In the genomic region with DNA sequence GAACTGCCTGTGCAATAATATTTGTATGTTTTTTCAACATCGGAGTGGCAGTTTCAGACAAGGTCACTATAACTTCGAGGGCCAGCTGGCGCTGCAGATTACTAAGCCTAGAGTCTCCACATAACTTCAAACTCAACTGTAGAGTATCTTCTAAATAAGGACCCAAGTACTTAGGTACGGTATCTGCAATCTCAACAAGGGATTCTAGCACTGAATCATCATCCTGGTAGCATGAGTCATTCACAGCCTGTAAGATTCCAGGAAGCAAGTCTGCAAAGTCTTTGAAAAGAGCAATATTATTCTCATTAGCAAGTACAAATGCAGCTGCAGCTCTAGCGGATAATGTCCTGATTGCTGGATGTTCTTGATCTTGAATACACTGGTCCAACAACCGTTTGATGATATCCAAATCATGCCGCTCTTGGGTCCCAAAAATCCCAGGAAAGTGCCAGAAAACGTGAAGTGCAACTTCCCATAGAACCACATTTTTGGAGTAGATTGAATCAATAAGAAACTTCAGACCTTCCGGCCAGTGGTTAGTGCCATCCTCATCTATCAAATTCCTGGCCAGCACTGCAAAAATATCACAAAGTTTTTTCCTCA, we compare ENCODE assay signal across 8 cellular contexts. TPM values are rescaled to one million over a fixed set of nuclear protein-coding genes. Genes with fewer than 3 reads are reported as not detected.
DNase-seq lines count a peak whose midpoint lies in the region; ATAC-seq and TF ChIP-seq lines count a peak whose summit lies in the region.

No MANE protein-coding gene starts in this region.

- no peaks in the 10 kb centered on the region for H3K9me3 Mint-ChIP-seq in MCF 10A (ENCODE audit: unreplicated experiment)

- H3K4me1 ChIP-seq in MM.1S (ENCODE audit: low read length) (peaks cover 15% of the 10 kb centered on the region), left lung (peaks cover 8 to 38% of the 10 kb centered on the region in 2 donors), thoracic aorta (ENCODE audit: control insufficient read depth in 1 of 2, low read depth in 2 of 2) (peaks cover 16 to 24% of the 10 kb centered on the region in 2 donors)

- CTCF ChIA-PET in MCF 10A (lab: Yijun Ruan, JAX): interaction anchor here (1.0 to 2.5 kb wide), 4 partner anchors 9 to 129 kb away, joined by 4 to 13 read pairs (median 8); no protein-coding TSS in a partner anchor

- no peaks in the 10 kb centered on the region for H3K27me3 Mint-ChIP-seq in MCF 10A (ENCODE audit: insufficient read depth, unreplicated experiment)

- peaks cover 55% of the 10 kb centered on the region for H3K79me2 ChIP-seq in MM.1S (ENCODE audit: low read length)

- in situ Hi-C loops in Caki2 (cut with HindIII; ENCODE audit: low pct_unique_long_range_greater_than_20kb, low sequenced_read_pairs): no loop called here

- peak overlapping the region; percentile 88 for H2AFZ ChIP-seq in MM.1S (ENCODE audit: low read length)

- peak overlapping the region; percentile 69 for H3K9ac ChIP-seq in MM.1S (ENCODE audit: low read length)

- BruUV-seq in MCF 10A (replicated peaks; lab: Mats Ljungman, UMichigan): TSS peak; percentile 48

- H3K36me3 Mint-ChIP-seq in MCF 10A (ENCODE audit: insufficient read depth, unreplicated experiment): peaks cover 38% of the 10 kb centered on the region

- H3K9me2 ChIP-seq in MM.1S (replicated peaks; ENCODE audit: insufficient read depth, low read length): no peaks in the 10 kb centered on the region

- H3K4me2 ChIP-seq in MM.1S (ENCODE audit: low read depth, low read length): peak overlapping the region; percentile 83

- H3K36me3 ChIP-seq in MM.1S (replicated peaks; ENCODE audit: insufficient read depth, low read length) (no peaks in the 10 kb centered on the region), left lung (no peaks in the 10 kb centered on the region), thoracic aorta (peaks cover 5% of the 10 kb centered on the region)

- H3K4me3 ChIP-seq in MM.1S (ENCODE audit: low read length) (peak overlapping the region; percentile 78), left lung (peak overlapping the region; percentile 56 to 69), thoracic aorta (peak overlapping the region; percentile 89)

- H4K20me1 ChIP-seq in MM.1S (ENCODE audit: insufficient read depth, low read length): no peaks in the 10 kb centered on the region

- H3K9me3 ChIP-seq in MM.1S (replicated peaks; ENCODE audit: insufficient read depth, low read length): no peaks in the 10 kb centered on the region
- no peaks in the 10 kb centered on the region for H3K9me3 ChIP-seq in left lung
- no peaks in the 10 kb centered on the region for H3K9me3 ChIP-seq in thoracic aorta

- peak overlapping the region; percentile 46; the same call in 1 of the 2 replicates for H3K27ac ChIP-seq in MM.1S (ENCODE audit: low read length)
- peak overlapping the region; percentile 85 for H3K27ac ChIP-seq in left lung
- peak overlapping the region; percentile 66 to 71 for H3K27ac ChIP-seq in thoracic aorta

- POLR2A ChIA-PET in MCF 10A (lab: Yijun Ruan, JAX): interaction anchor here (0.5 to 3.6 kb wide), 14 partner anchors 8 to 863 kb away, joined by 3 to 48 read pairs (median 5); a partner anchor contains a TSS

- intact Hi-C loops in MCF 10A (cut with micrococcal nuclease) (loop anchor here (1.0 kb wide), 1 partner anchor 128 kb away; no protein-coding TSS in a partner anchor), left lung (cut with DNase I) (no loop called here)

- TF ChIP-seq CTCF in MM.1S (IDR thresholded peaks at IDR 0.05; ENCODE audit: low read length) (no peak), MCF 10A (IDR thresholded peaks at IDR 0.05; ENCODE audit: unreplicated experiment) (no peak), left lung (IDR thresholded peaks at IDR 0.05) (no peak), thoracic aorta (IDR thresholded peaks at IDR 0.05) (no peak)

- H3K4me1 Mint-ChIP-seq in MCF 10A (ENCODE audit: insufficient read depth, unreplicated experiment): peaks cover 33% of the 10 kb centered on the region

- peak; percentile 60 for ATAC-seq in left lung
- no peak for ATAC-seq in thoracic aorta (ENCODE audit: insufficient number of reproducible peaks, low FRiP score, low read depth)

- H3K27me3 ChIP-seq in MM.1S (replicated peaks; ENCODE audit: insufficient read depth, low read length): no peaks in the 10 kb centered on the region
- no peaks in the 10 kb centered on the region for H3K27me3 ChIP-seq in left lung
- H3K27me3 ChIP-seq in thoracic aorta (replicated peaks; ENCODE audit: insufficient read depth): no peaks in the 10 kb centered on the region

- peak overlapping the region; percentile 93 for H3K27ac Mint-ChIP-seq in MCF 10A (ENCODE audit: low read depth, unreplicated experiment)

- H3F3A ChIP-seq in MM.1S (ENCODE audit: insufficient read depth, low read length): peaks cover 4% of the 10 kb centered on the region; the same call in 1 of the 2 replicates

- DNase-seq in Caki2 (ENCODE audit: low read depth) (peak; percentile 35), MM.1S (no peak), MCF 10A (ENCODE audit: unreplicated experiment) (peak; percentile 65), left lung (no peak), thoracic aorta (ENCODE audit: low spot score) (no peak), HK-2 (ENCODE audit: unreplicated experiment) (no peak), NCI-H1048 (lab: John Stamatoyannopoulos, UW) (no peak), activated gamma-delta T cell (lab: John Stamatoyannopoulos, UW) (no peak)

- H3K4me3 Mint-ChIP-seq in MCF 10A (ENCODE audit: unreplicated experiment): peak overlapping the region; percentile 99

RNA-seq across cellular contexts. Expression of a gene that starts 0.7 kb away (rescaled TPM):
- 4.6 and 5.6 TPM in 2 replicates for total RNA-seq in Caki2 (2014; rRNA removed; shearing (Covaris generic); ENCODE audit: low replicate concordance)
- total RNA-seq in MCF 10A (2022) (13.9 and 18.2 TPM in 2 replicates), left lung (10 to 100 TPM; 16.8 to 21.6 TPM), thoracic aorta (10 to 100 TPM in 1 of 2 donors, 1 to 10 TPM in 1; 8.4 to 23.6 TPM)

Comparison
In these comparisons a context has a peak if more than half of its experiments do, and no peak if none do; other contexts are left out.
1. DNase-seq: peak in Caki2 (single experiment) and MCF 10A (single experiment); none in MM.1S (single experiment), left lung (0 of 2), thoracic aorta (single experiment), HK-2 (single experiment), NCI-H1048 (single experiment) and activated gamma-delta T cell (single experiment).
2. Peak in every context shown above with its lines, with median percentiles within 50 percentile points of each other: H3K27ac ChIP-seq and H3K4me3 ChIP-seq.